ENCODE assay signal across 8 cellular contexts in genomic region chr7:29988391-29989256, GRCh38. TPM values are rescaled to one million over a fixed set of nuclear protein-coding genes. Genes with fewer than 3 reads are reported as not detected.
DNase-seq lines count a peak whose midpoint lies in the region; ATAC-seq, FAIRE-seq and TF ChIP-seq lines count a peak whose summit lies in the region.

No MANE protein-coding gene starts in this region.

- H3K4me1 Mint-ChIP-seq in activated naive CD4-positive, alpha-beta T cell treated with anti-CD3 and anti-CD28 coated beads for 36 hours (ENCODE audit: low read depth), result peaks cover 9% of the 10 kb centered on the region
- peaks cover 22% of the 10 kb centered on the region for H3K4me1 Mint-ChIP-seq in nephron

- peak overlapping the region; percentile 72 for H3K4me3 Mint-ChIP-seq in activated naive CD4-positive, alpha-beta T cell treated with anti-CD3 and anti-CD28 coated beads for 36 hours
- peak overlapping the region; percentile 87 to 96 (median 93) for H3K4me3 Mint-ChIP-seq in nephron

- FAIRE-seq in frontal cortex (lab: Jason Lieb, UNC) (no peak), urothelium cell line (lab: Jason Lieb, UNC) (peak; percentile 74)

- peaks cover 5% of the 10 kb centered on the region for H3K9me3 Mint-ChIP-seq in activated naive CD4-positive, alpha-beta T cell treated with anti-CD3 and anti-CD28 coated beads for 36 hours
- H3K9me3 Mint-ChIP-seq in nephron, result peaks cover 16% of the 10 kb centered on the region

- CTCF ChIA-PET in activated naive CD4-positive, alpha-beta T cell treated with anti-CD3 and anti-CD28 coated beads for 36 hours (lab: Charles Lee), result interaction anchor here (0.7 kb wide), 1 partner anchor 11 kb away, joined by 4 read pairs; no protein-coding TSS in a partner anchor

- intact Hi-C loops in activated naive CD4-positive, alpha-beta T cell treated with anti-CD3 and anti-CD28 coated beads for 36 hours (cut with micrococcal nuclease), result loop anchor here (1.0 kb wide), 1 partner anchor 38 kb away; the partner anchor contains the start of gene FKBP14

- H3K27ac Mint-ChIP-seq in activated naive CD4-positive, alpha-beta T cell treated with anti-CD3 and anti-CD28 coated beads for 36 hours, result no peak overlapping the region
- peak overlapping the region; percentile 97 to 99 (median 99) for H3K27ac Mint-ChIP-seq in nephron

- H3K36me3 Mint-ChIP-seq in activated naive CD4-positive, alpha-beta T cell treated with anti-CD3 and anti-CD28 coated beads for 36 hours (ENCODE audit: low read depth), result no peaks in the 10 kb centered on the region
- peaks cover 17% of the 10 kb centered on the region for H3K36me3 Mint-ChIP-seq in nephron (ENCODE audit: low read depth)

- ATAC-seq in GM18868 (IDR thresholded peaks at IDR 0.05; ENCODE audit: unreplicated experiment) (peak; percentile 27), HG03039 (IDR thresholded peaks at IDR 0.05; ENCODE audit: unreplicated experiment) (peak; percentile 30)

- DNase-seq in AG08396 (ENCODE audit: low spot score) (peak; percentile 56), NCI-H748 (lab: John Stamatoyannopoulos, UW; ENCODE audit: unreplicated experiment) (peak; percentile 82), frontal cortex (ENCODE audit: low spot score in 2 of 2) (peak; percentile 49 to 54), urothelium cell line (ENCODE audit: low spot score) (peak; percentile 71)
- DNase-seq in activated naive CD4-positive, alpha-beta T cell treated with anti-CD3 and anti-CD28 coated beads for 36 hours, result peak; percentile 21

- H3K27me3 Mint-ChIP-seq in activated naive CD4-positive, alpha-beta T cell treated with anti-CD3 and anti-CD28 coated beads for 36 hours (ENCODE audit: low read depth), result peaks cover 46% of the 10 kb centered on the region
- no peaks in the 10 kb centered on the region for H3K27me3 Mint-ChIP-seq in nephron (ENCODE audit: low read depth)

- TF ChIP-seq CTCF in nephron (IDR thresholded peaks at IDR 0.05; ENCODE audit: unreplicated experiment in 3 of 3), result no peak

RNA-seq across cellular contexts. Expression of gene SCRN1, which starts 1.0 kb away (rescaled TPM):
- total RNA-seq in activated naive CD4-positive, alpha-beta T cell treated with anti-CD3 and anti-CD28 coated beads for 36 hours, result 1 to 10 TPM; 1.6 to 2.4 TPM
- total RNA-seq in frontal cortex, result 88.5 TPM

RNA-seq across cellular contexts. Expression of gene FKBP14, which starts 37.9 kb away (rescaled TPM):
- 1 to 10 TPM; 4.7 to 5.2 TPM for total RNA-seq in activated naive CD4-positive, alpha-beta T cell treated with anti-CD3 and anti-CD28 coated beads for 36 hours
- total RNA-seq in frontal cortex, result 7.3 TPM

RNA-seq across cellular contexts. Expression of gene PLEKHA8, which starts 39.6 kb away (rescaled TPM):
- 10 to 100 TPM in 1 of 2 experiments, 1 to 10 TPM in 1; 8.7 to 10.1 TPM for total RNA-seq in activated naive CD4-positive, alpha-beta T cell treated with anti-CD3 and anti-CD28 coated beads for 36 hours
- 30.6 TPM for total RNA-seq in frontal cortex

Comparison
In these comparisons a context has a peak if more than half of its experiments do, and no peak if none do; other contexts are left out.
1. Peak in every context shown above with its lines: DNase-seq and ATAC-seq.
2. DNase-seq: peak in every context shown above with its lines; median percentile 82 in NCI-H748; 71 in urothelium cell line; 56 in AG08396; 52 in frontal cortex; 21 in activated naive CD4-positive, alpha-beta T cell treated with anti-CD3 and anti-CD28 coated beads for 36 hours.
3. RNA of gene SCRN1, which starts 1.0 kb away (total RNA-seq): 88.5 TPM in frontal cortex (single experiment); 1.6 to 2.4 TPM in activated naive CD4-positive, alpha-beta T cell treated with anti-CD3 and anti-CD28 coated beads for 36 hours; every median in the first group is over 10 times any median in the second.